Comparison of ENCODE assay signal across 9 cellular contexts in genomic region chr1:152247316-152247715, GRCh38. TPM values are rescaled to one million over a fixed set of nuclear protein-coding genes. Genes with fewer than 3 reads are reported as not detected.
"Had no signal": no experiment of that assay in that cellular context is flagged by ENCODE, and none has a peak within 500 bp of the region (broad histone marks: within the 10 kb centered on the region; RNA-seq: fewer than 3 reads in every experiment).

No MANE protein-coding gene starts in this region.

- DNase-seq: GDM1, GF-D8 had no signal

- FAIRE-seq: G401.6, GM12878, GM12891, GM12892, GM18507, GM19239 had no signal

- H3K4me3 ChIP-seq: GM12878 had no signal

RNA-seq across cellular contexts. Expression of gene HRNR, which starts 23.3 kb away (rescaled TPM):
- total RNA-seq: G401, GM12878 had no signal
- polyA plus RNA-seq: GM12878 had no signal
